11 cellular contexts compared by ENCODE assay signal in genomic region chr17:4854181-4854681, GRCh38. TPM values are rescaled to one million over a fixed set of nuclear protein-coding genes. Genes with fewer than 3 reads are reported as not detected.
DNase-seq lines count a peak whose midpoint lies in the region; ATAC-seq and TF ChIP-seq lines count a peak whose summit lies in the region.
"Had no signal": no experiment of that assay in that cellular context is flagged by ENCODE, and none has a peak within 500 bp of the region (broad histone marks: within the 10 kb centered on the region; RNA-seq: fewer than 3 reads in every experiment).

No MANE protein-coding gene starts in this region.

- ATAC-seq in HG03196 (IDR thresholded peaks at IDR 0.05; ENCODE audit: unreplicated experiment) = no peak
- no peak for ATAC-seq in GM18868 (IDR thresholded peaks at IDR 0.05; ENCODE audit: unreplicated experiment)

- peaks cover 5% of the 10 kb centered on the region for H3K36me3 Mint-ChIP-seq in progenitor cell of endocrine pancreas (ENCODE audit: insufficient read depth)
- peaks cover 19% of the 10 kb centered on the region for H3K36me3 Mint-ChIP-seq in Calu3 (ENCODE audit: insufficient read depth, unreplicated experiment)

- H3K9me3 Mint-ChIP-seq in progenitor cell of endocrine pancreas (ENCODE audit: low read depth) = no peaks in the 10 kb centered on the region
- H3K9me3 Mint-ChIP-seq in Calu3 (ENCODE audit: low read depth, unreplicated experiment) = no peaks in the 10 kb centered on the region

- TF ChIP-seq CTCF in progenitor cell of endocrine pancreas (IDR thresholded peaks at IDR 0.05; ENCODE audit: unreplicated experiment) = no peak
- no peak for TF ChIP-seq CTCF in Calu3 (IDR thresholded peaks at IDR 0.05; ENCODE audit: unreplicated experiment)

- peak overlapping the region in 1 of 2 donors; percentile 28 for H3K4me3 ChIP-seq in esophagus (ENCODE audit: low read depth in 1 of 2, low read length in 2 of 2)

- H3K9me3 ChIP-seq in esophagus (ENCODE audit: control insufficient read depth in 2 of 2, insufficient read depth in 1 of 2, low read depth in 1 of 2, low read length in 1 of 2) = no peaks in the 10 kb centered on the region

- intact Hi-C loops in Calu3 (cut with micrococcal nuclease; ENCODE audit: unreplicated experiment) = no loop called here

- CTCF ChIA-PET in Calu3 (lab: Charles Lee) = no interaction called here

- no peak overlapping the region for H3K4me3 Mint-ChIP-seq in progenitor cell of endocrine pancreas (ENCODE audit: low read depth)
- no peak overlapping the region for H3K4me3 Mint-ChIP-seq in Calu3 (ENCODE audit: low read depth, unreplicated experiment)
- H3K4me3 Mint-ChIP-seq: activated naive CD8-positive, alpha-beta T cell had no signal

- peak overlapping the region; percentile 93 to 99 for H3K27ac ChIP-seq in esophagus (ENCODE audit: low read depth in 2 of 2, low read length in 1 of 2)

- peaks cover 6 to 31% of the 10 kb centered on the region in 2 donors for H3K4me1 ChIP-seq in esophagus (ENCODE audit: control insufficient read depth in 2 of 2, insufficient read depth in 2 of 2, low read length in 1 of 2)

- WGBS in esophagus, 2 donors = 61 to 71% methylated on average over 3 of the region's 3 CpGs

- H3K27ac Mint-ChIP-seq in progenitor cell of endocrine pancreas (peak overlapping the region; percentile 63), Calu3 (ENCODE audit: unreplicated experiment) (no peak overlapping the region)
- H3K27ac Mint-ChIP-seq: activated naive CD8-positive, alpha-beta T cell had no signal

- H3K4me1 Mint-ChIP-seq in progenitor cell of endocrine pancreas (ENCODE audit: low read depth) (peaks cover 19% of the 10 kb centered on the region), Calu3 (ENCODE audit: low read depth, unreplicated experiment) (peaks cover 63% of the 10 kb centered on the region)

- DNase-seq in NCI-H2227 (lab: John Stamatoyannopoulos, UW; ENCODE audit: unreplicated experiment) (peak; percentile 13), NCI-H2227 treated with DMSO at 0.1 percent for 48 hours (lab: John Stamatoyannopoulos, UW) (no peak), NCI-H510A treated with DMSO at 0.1 percent for 48 hours (lab: John Stamatoyannopoulos, UW) (peak; percentile 89), progenitor cell of endocrine pancreas (ENCODE audit: low spot score, unreplicated experiment) (no peak), Calu3 (no peak)
- DNase-seq: small intestine had no signal

- H3K36me3 ChIP-seq in esophagus (ENCODE audit: control insufficient read depth in 2 of 2, insufficient read depth in 2 of 2, low read length in 1 of 2) = no peaks in the 10 kb centered on the region

- no peaks in the 10 kb centered on the region for H3K27me3 Mint-ChIP-seq in progenitor cell of endocrine pancreas
- no peaks in the 10 kb centered on the region for H3K27me3 Mint-ChIP-seq in Calu3 (ENCODE audit: unreplicated experiment)
- H3K27me3 Mint-ChIP-seq: activated naive CD8-positive, alpha-beta T cell had no signal

- no TSS peak for BruUV-seq in Calu3 (replicated peaks; lab: Mats Ljungman, UMichigan)

- H3K27me3 ChIP-seq in esophagus (ENCODE audit: control insufficient read depth in 1 of 2, insufficient read depth in 2 of 2, low read length in 2 of 2) = no peaks in the 10 kb centered on the region

RNA-seq across cellular contexts. Expression of gene MINK1, which starts 21.1 kb away (rescaled TPM):
- polyA plus RNA-seq in esophagus = 100 to 1,000 TPM in 1 of 2 donors, 10 to 100 TPM in 1; 86.1 to 161 TPM
- total RNA-seq in progenitor cell of endocrine pancreas = 139 and 145 TPM in 2 replicates
- 86.8 and 106 TPM in 2 replicates for total RNA-seq in Calu3 (2022)

RNA-seq across cellular contexts. Expression of gene C17orf107, which starts 45.1 kb away (rescaled TPM):
- under 1 TPM; 0.58 to 0.71 TPM for polyA plus RNA-seq in esophagus
- 3.6 and 3.7 TPM in 2 replicates for total RNA-seq in progenitor cell of endocrine pancreas
- total RNA-seq in Calu3 (2022) = 2.1 and 3.2 TPM in 2 replicates

RNA-seq across cellular contexts. Expression of gene PLD2, which starts 47.3 kb away (rescaled TPM):
- polyA plus RNA-seq in esophagus = 10 to 100 TPM; 66.9 to 67.4 TPM
- total RNA-seq in progenitor cell of endocrine pancreas (80.3 and 81.0 TPM in 2 replicates), Calu3 (2022) (11.0 and 13.0 TPM in 2 replicates)

RNA-seq across cellular contexts. Expression of gene CHRNE, which starts 48.7 kb away (rescaled TPM):
- under 1 TPM; 0.16 to 0.47 TPM for polyA plus RNA-seq in esophagus
- total RNA-seq in progenitor cell of endocrine pancreas = 0.31 and 0.36 TPM in 2 replicates
- 0.19 TPM in 1 of 2 replicates, not detected in the other for total RNA-seq in Calu3 (2022)
- total RNA-seq: LHCN-M2 had no signal

Comparison
In these comparisons a context has a peak if more than half of its experiments do, and no peak if none do; other contexts are left out.
1. DNase-seq: peak in NCI-H2227 (single experiment) and NCI-H510A treated with DMSO at 0.1 percent for 48 hours (single experiment); none in NCI-H2227 treated with DMSO at 0.1 percent for 48 hours (single experiment), progenitor cell of endocrine pancreas (single experiment) and Calu3 (single experiment).